20 cellular contexts compared by ENCODE assay signal in the genomic region with DNA sequence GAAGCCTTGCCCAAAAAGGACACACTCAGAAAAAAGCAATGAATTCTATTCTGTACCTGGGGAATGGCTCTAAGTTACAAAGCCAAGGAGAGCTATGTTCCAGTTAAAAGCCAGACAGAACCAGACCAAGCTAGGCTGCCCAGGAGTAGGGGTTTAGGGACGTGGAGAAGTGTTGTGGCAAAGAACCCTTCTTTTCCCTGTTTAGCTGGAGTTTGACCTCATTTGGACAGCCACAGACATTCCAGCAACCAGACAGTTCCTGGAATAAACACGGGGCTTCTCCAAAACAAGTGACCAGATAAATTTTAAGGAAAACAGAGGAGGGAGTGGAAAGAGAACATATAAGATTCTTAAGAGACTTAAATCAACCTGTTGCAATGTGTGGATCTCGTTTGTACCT.
DNase-seq lines count a peak whose midpoint lies in the region; ATAC-seq and TF ChIP-seq lines count a peak whose summit lies in the region.
"Had no signal": no experiment of that assay in that cellular context is flagged by ENCODE, and none has a peak within 500 bp of the region (broad histone marks: within the 10 kb centered on the region; RNA-seq: fewer than 3 reads in every experiment).

No MANE protein-coding gene starts in this region.

- H3K9me3 Mint-ChIP-seq in activated naive CD4-positive, alpha-beta T cell treated with anti-CD3 and anti-CD28 coated beads for 36 hours = no peaks in the 10 kb centered on the region
- H3K9me3 Mint-ChIP-seq: CD8-positive, alpha-beta memory T cell; HFFc6 had no signal

- peak overlapping the region; percentile 15 for H3K27ac Mint-ChIP-seq in activated naive CD4-positive, alpha-beta T cell treated with anti-CD3 and anti-CD28 coated beads for 36 hours
- H3K27ac Mint-ChIP-seq: HFFc6 had no signal

- H3K36me3 ChIP-seq in gastrocnemius medialis = no peaks in the 10 kb centered on the region

- in situ Hi-C loops in gastrocnemius medialis (cut with MboI; ENCODE audit: low sequenced_read_pairs in 4 of 4) = no loop called here

- no peaks in the 10 kb centered on the region for H3K9me3 ChIP-seq in gastrocnemius medialis
- H3K9me3 ChIP-seq: BLaER1 had no signal

- TF ChIP-seq POLR2A in gastrocnemius medialis (IDR thresholded peaks at IDR 0.05) = no peak

- no peaks in the 10 kb centered on the region for H3K4me1 ChIP-seq in gastrocnemius medialis

- intact Hi-C loops in activated naive CD4-positive, alpha-beta T cell treated with anti-CD3 and anti-CD28 coated beads for 36 hours (cut with micrococcal nuclease) = loop anchor here (1.0 to 2.0 kb wide), 2 partner anchors 53 to 62 kb away; partner anchors contain the start of gene GCH1
- intact Hi-C loops in gastrocnemius medialis (cut with DNase I; ENCODE audit: low total_unique reads) = no loop called here

- CTCF ChIA-PET in activated naive CD4-positive, alpha-beta T cell treated with anti-CD3 and anti-CD28 coated beads for 36 hours (lab: Charles Lee) = no interaction called here

- no peaks in the 10 kb centered on the region for H3K27me3 Mint-ChIP-seq in activated naive CD4-positive, alpha-beta T cell treated with anti-CD3 and anti-CD28 coated beads for 36 hours (ENCODE audit: low read depth)
- H3K27me3 Mint-ChIP-seq: CD8-positive, alpha-beta memory T cell had no signal

- ATAC-seq in left lobe of liver (peak; percentile 28), gastrocnemius medialis (peak in 1 of 2 donors; percentile 44), GM18498 (IDR thresholded peaks at IDR 0.05; ENCODE audit: unreplicated experiment) (no peak)
- ATAC-seq: Panc1 had no signal

- H3K4me3 Mint-ChIP-seq in activated naive CD4-positive, alpha-beta T cell treated with anti-CD3 and anti-CD28 coated beads for 36 hours = no peak overlapping the region
- H3K4me3 Mint-ChIP-seq: CD8-positive, alpha-beta memory T cell; HFFc6 had no signal

- TF ChIP-seq CTCF in gastrocnemius medialis (IDR thresholded peaks at IDR 0.05 in 4 of 5, conservative IDR thresholded peaks at IDR 0.05 in 1 of 5) = no peak

- no peaks in the 10 kb centered on the region for H3K27me3 ChIP-seq in gastrocnemius medialis
- H3K27me3 ChIP-seq: BLaER1 had no signal

- H3K27ac ChIP-seq in gastrocnemius medialis = peak overlapping the region in 3 of 4 donors; percentile 33 to 66 (median 45)
- H3K27ac ChIP-seq: 22Rv1, BLaER1 had no signal

- H3K4me1 Mint-ChIP-seq in activated naive CD4-positive, alpha-beta T cell treated with anti-CD3 and anti-CD28 coated beads for 36 hours (ENCODE audit: low read depth) = no peaks in the 10 kb centered on the region
- H3K4me1 Mint-ChIP-seq: CD8-positive, alpha-beta memory T cell had no signal

- peaks cover 31% of the 10 kb centered on the region for H3K36me3 Mint-ChIP-seq in activated naive CD4-positive, alpha-beta T cell treated with anti-CD3 and anti-CD28 coated beads for 36 hours (ENCODE audit: low read depth)

- H3K4me3 ChIP-seq in gastrocnemius medialis = no peak overlapping the region
- H3K4me3 ChIP-seq: BLaER1 had no signal

- DNase-seq in activated naive CD4-positive, alpha-beta T cell treated with anti-CD3 and anti-CD28 coated beads for 36 hours = no peak
- no peak for DNase-seq in activated naive CD4-positive, alpha-beta T cell treated with anti-CD3 and anti-CD28 coated beads, Interleukin-2, amount 50 U/mL, for 16 hours
- DNase-seq in left lobe of liver (ENCODE audit: low spot score) = no peak
- peak in 1 of 2 donors; percentile 17 for DNase-seq in gastrocnemius medialis
- DNase-seq in hypothalamus (lab: John Stamatoyannopoulos, UW) = no peak
- no peak for DNase-seq in NK-92 treated with Interleukin-12 subunit alpha and Interleukin-12 subunit beta, amount 100 ng/mL, for 24 hours (lab: John Stamatoyannopoulos, UW)
- DNase-seq in stimulated activated CD4-positive, alpha-beta T cell treated with anti-CD3 and anti-CD28 coated beads, Interleukin-1b, Interleukin-23, amount 100 ng/mL, for 48 hours = no peak
- DNase-seq: CD8-positive, alpha-beta memory T cell; GF-D8; HFFc6; NCI-H1417; NCI-H1930; NCI-H2171; NCI-H446 treated with DMSO at 0.1 percent for 48 hours; NCI-H748 treated with DMSO at 0.1 percent for 48 hours; SHP77 had no signal
